In genomic region chr22:44729391-44730012, GRCh38 we compare ENCODE assay signal across 1 cellular context.
TF ChIP-seq lines count a peak whose summit lies in the region.

No MANE protein-coding gene starts in this region.

TF ChIP-seq in GM12878, 131 proteins besides CTCF, POLR2A, EP300 and RAD21:
- TF ChIP-seq FOXK2 (IDR thresholded peaks at IDR 0.05) (no peak), NR2F1 (conservative IDR thresholded peaks at IDR 0.05) (no peak), ZNF384 (IDR thresholded peaks at IDR 0.05; ENCODE audit: borderline replicate concordance, low read depth, low read length) (no peak), USF1 (IDR thresholded peaks at IDR 0.05; ENCODE audit: borderline replicate concordance, extremely low read length, insufficient read depth, low read depth, low read length) (peak; percentile 17)
